7 cellular contexts compared by ENCODE assay signal in genomic region chr5:150510460-150511263, GRCh38. TPM values are rescaled to one million over a fixed set of nuclear protein-coding genes. Genes with fewer than 3 reads are reported as not detected.
A peak's percentile ranks its signal among the peaks of the same experiment; 100 is the strongest.
DNase-seq lines count a peak whose midpoint lies in the region; ATAC-seq and TF ChIP-seq lines count a peak whose summit lies in the region.

No MANE protein-coding gene starts in this region.

- H3K36me3 Mint-ChIP-seq in activated CD4-positive, alpha-beta T cell treated with anti-CD3 and anti-CD28 coated beads, Interleukin-2, amount 10 ng/mL, durations not matched to agents 24 days and 14 days (ENCODE audit: low read depth): no peaks in the 10 kb centered on the region

- H2AK5ac ChIP-seq in mesendoderm (ENCODE audit: low read length): no peak overlapping the region

- CTCF ChIA-PET in Panc1 (lab: Charles Lee): no interaction called here

- in situ Hi-C loops in Panc1 (cut with HindIII; ENCODE audit: low pct_unique_long_range_greater_than_20kb, low sequenced_read_pairs): no loop called here

- H2BK5ac ChIP-seq in mesendoderm (ENCODE audit: low read length): no peak overlapping the region

- H3K36me3 ChIP-seq in Panc1 (ENCODE audit: control insufficient read depth, insufficient read depth, low read length) (no peaks in the 10 kb centered on the region), mesendoderm (ENCODE audit: control insufficient read depth, insufficient read depth, low read length) (no peaks in the 10 kb centered on the region), suprapubic skin (no peaks in the 10 kb centered on the region)

- H3K27me3 Mint-ChIP-seq in activated CD4-positive, alpha-beta T cell treated with anti-CD3 and anti-CD28 coated beads, Interleukin-2, amount 10 ng/mL, durations not matched to agents 24 days and 14 days: no peaks in the 10 kb centered on the region

- peak overlapping the region; percentile 44 for H3K9ac ChIP-seq in mesendoderm (ENCODE audit: low read length)

- peak overlapping the region; percentile 34 for H3K56ac ChIP-seq in mesendoderm (ENCODE audit: low read length)

- H3K27me3 ChIP-seq in Panc1 (ENCODE audit: control insufficient read depth, insufficient read depth, low read length) (no peaks in the 10 kb centered on the region), dorsolateral prefrontal cortex (no peaks in the 10 kb centered on the region), mesendoderm (ENCODE audit: insufficient read depth, low read length, poor library complexity) (no peaks in the 10 kb centered on the region), suprapubic skin (no peaks in the 10 kb centered on the region)

- intact Hi-C loops in Panc1 (cut with micrococcal nuclease; ENCODE audit: unreplicated experiment): no loop called here
- intact Hi-C loops in dorsolateral prefrontal cortex (cut with DNase I): no loop called here
- intact Hi-C loops in activated CD4-positive, alpha-beta T cell treated with anti-CD3 and anti-CD28 coated beads, Interleukin-2, amount 10 ng/mL, durations not matched to agents 24 days and 14 days (cut with micrococcal nuclease): no loop called here

- ATAC-seq in Panc1 (0 out of 2 replicates have a peak, but pooled peaks have one; percentile 2), GM18909 (IDR thresholded peaks at IDR 0.05; ENCODE audit: poor library complexity, unreplicated experiment) (no peak)

- no peak overlapping the region for H2BK120ac ChIP-seq in mesendoderm (ENCODE audit: low read depth, low read length)

- no peaks in the 10 kb centered on the region for H3K9me3 Mint-ChIP-seq in activated CD4-positive, alpha-beta T cell treated with anti-CD3 and anti-CD28 coated beads, Interleukin-2, amount 10 ng/mL, durations not matched to agents 24 days and 14 days

- H3K4me1 ChIP-seq in Panc1 (ENCODE audit: control insufficient read depth, insufficient read depth, low read length) (peaks cover 79% of the 10 kb centered on the region), mesendoderm (ENCODE audit: control insufficient read depth, low read depth, low read length) (peaks cover 23% of the 10 kb centered on the region), suprapubic skin (peaks cover 86% of the 10 kb centered on the region)

- POLR2A ChIA-PET in Panc1 (lab: Charles Lee): interaction anchor here (0.6 kb wide), 1 partner anchor 9 kb away, joined by 10 read pairs; no protein-coding TSS in a partner anchor

- no peak for TF ChIP-seq POLR2A in suprapubic skin (IDR thresholded peaks at IDR 0.05)

- H3K4me3 Mint-ChIP-seq in activated CD4-positive, alpha-beta T cell treated with anti-CD3 and anti-CD28 coated beads, Interleukin-2, amount 10 ng/mL, durations not matched to agents 24 days and 14 days: no peak overlapping the region

- no peak for TF ChIP-seq EP300 in suprapubic skin (IDR thresholded peaks at IDR 0.05)

- no peaks in the 10 kb centered on the region for H3K9me3 ChIP-seq in Panc1 (ENCODE audit: control insufficient read depth, insufficient read depth, low read depth, low read length)
- H3K9me3 ChIP-seq in suprapubic skin: no peaks in the 10 kb centered on the region

- no CpG with 5 or more reads among the region's 12 CpGs for WGBS in mesendoderm (ENCODE audit: extremely low coverage, insufficient coverage, low lambda C conversion rate)
- WGBS in suprapubic skin: 71% methylated on average over 10 of the region's 12 CpGs

- TSS peak; percentile 38 for BruUV-seq in Panc1 (replicated peaks; lab: Mats Ljungman, UMichigan)

- H3K4me2 ChIP-seq in mesendoderm (ENCODE audit: low read length): no peak overlapping the region

- H4K8ac ChIP-seq in mesendoderm (ENCODE audit: low read depth, low read length): no peak overlapping the region

- H3K18ac ChIP-seq in mesendoderm (ENCODE audit: low read length): no peak overlapping the region

- no peak overlapping the region for H3K23ac ChIP-seq in mesendoderm (ENCODE audit: low read length)

- no peaks in the 10 kb centered on the region for H3K4me1 Mint-ChIP-seq in activated CD4-positive, alpha-beta T cell treated with anti-CD3 and anti-CD28 coated beads, Interleukin-2, amount 10 ng/mL, durations not matched to agents 24 days and 14 days

- H3K79me1 ChIP-seq in mesendoderm (ENCODE audit: low read length): peaks cover 47% of the 10 kb centered on the region

- H3K79me2 ChIP-seq in mesendoderm (ENCODE audit: control insufficient read depth, insufficient read depth, low read length): peaks cover 92% of the 10 kb centered on the region

- no peak for DNase-seq in Panc1 (ENCODE audit: low read depth, low spot score)
- DNase-seq in dorsolateral prefrontal cortex: no peak
- DNase-seq in mesendoderm: no peak
- no peak for DNase-seq in suprapubic skin (ENCODE audit: low spot score in 2 of 2)
- DNase-seq in NCI-H226: no peak
- DNase-seq in activated CD4-positive, alpha-beta T cell treated with anti-CD3 and anti-CD28 coated beads, Interleukin-2, amount 10 ng/mL, durations not matched to agents 24 days and 14 days: no peak

- H3K4me3 ChIP-seq in Panc1 (ENCODE audit: low read depth in 2 of 2, low read length in 2 of 2): no peak overlapping the region
- H3K4me3 ChIP-seq in dorsolateral prefrontal cortex: no peak overlapping the region
- no peak overlapping the region for H3K4me3 ChIP-seq in mesendoderm (ENCODE audit: low read length)
- H3K4me3 ChIP-seq in suprapubic skin: no peak overlapping the region

- TF ChIP-seq CTCF in Panc1 (IDR thresholded peaks at IDR 0.05) (no peak), dorsolateral prefrontal cortex (IDR thresholded peaks at IDR 0.05 in 54 of 56, conservative IDR thresholded peaks at IDR 0.05 in 2 of 56; ENCODE audit: low read depth in 1 of 56, partially characterized antibody in 56 of 56) (no peak), suprapubic skin (IDR thresholded peaks at IDR 0.05) (no peak)

- H3K27ac Mint-ChIP-seq in activated CD4-positive, alpha-beta T cell treated with anti-CD3 and anti-CD28 coated beads, Interleukin-2, amount 10 ng/mL, durations not matched to agents 24 days and 14 days: no peak overlapping the region

- no peak overlapping the region for H2BK15ac ChIP-seq in mesendoderm (replicated peaks; ENCODE audit: low read depth)

- H3K27ac ChIP-seq in Panc1 (ENCODE audit: low read length) (peak overlapping the region; percentile 76), dorsolateral prefrontal cortex (peak overlapping the region; percentile 11 to 100 (median 83)), mesendoderm (ENCODE audit: low read depth, low read length) (no peak overlapping the region), suprapubic skin (peak overlapping the region; percentile 81)

- no peak overlapping the region for H4K5ac ChIP-seq in mesendoderm (ENCODE audit: low read length)

- no peak overlapping the region for H3K4ac ChIP-seq in mesendoderm (ENCODE audit: low read depth, low read length)

RNA-seq across cellular contexts. Expression of gene NDST1, which starts 2.7 kb away (rescaled TPM):
- total RNA-seq in Panc1 (2021; ENCODE audit: unreplicated experiment) (142 TPM), dorsolateral prefrontal cortex (100 to 1,000 TPM in 43 of 120 experiments, 10 to 100 TPM in 77; 64.3 to 163 (median 92.5) TPM), suprapubic skin (100 to 1,000 TPM in 3 of 4 donors, 10 to 100 TPM in 1; 94.6 to 157 (median 134) TPM)
- polyA plus RNA-seq in Panc1 (2012; ENCODE audit: insufficient read length): 80.5 TPM
- polyA plus RNA-seq in mesendoderm (2013, experiment 1 of 2): 36.0 TPM
- 34.9 TPM for polyA plus RNA-seq in mesendoderm (2013, experiment 2 of 2)
- total RNA-seq in activated CD4-positive, alpha-beta T cell treated with anti-CD3 and anti-CD28 coated beads, Interleukin-2, amount 10 ng/mL, durations not matched to agents 24 days and 14 days: 2.8 and 3.9 TPM in 2 replicates

Comparison
In these comparisons a context has a peak if more than half of its experiments do, and no peak if none do; other contexts are left out.
1. RNA of gene NDST1, which starts 2.7 kb away (total RNA-seq): 94.6 to 157 TPM in suprapubic skin, 142 TPM in Panc1 (single experiment) and 64.3 to 163 TPM in dorsolateral prefrontal cortex; 2.8 to 3.9 TPM in activated CD4-positive, alpha-beta T cell treated with anti-CD3 and anti-CD28 coated beads, Interleukin-2, amount 10 ng/mL, durations not matched to agents 24 days and 14 days; every median in the first group is over 10 times any median in the second.